8 cellular contexts compared by ENCODE assay signal in genomic region chr7:152489044-152489443, GRCh38.
"Had no signal": no experiment of that assay in that cellular context is flagged by ENCODE, and none has a peak within 500 bp of the region (broad histone marks: within the 10 kb centered on the region; RNA-seq: fewer than 3 reads in every experiment).

No MANE protein-coding gene starts in this region.

- ATAC-seq: HCT116, K562 had no signal

- H3K27ac Mint-ChIP-seq: HFFc6 had no signal

- DNase-seq: GM23248, GOT3, H7, HFFc6, IMR-90 had no signal

- H3K27ac ChIP-seq: GM23248 had no signal

- H3K4me3 Mint-ChIP-seq: HFFc6 had no signal

- H3K4me3 ChIP-seq: GM23248, HAP-1, K562 had no signal

- H3K9me3 Mint-ChIP-seq: HFFc6 had no signal

- H2AFZ ChIP-seq: GM23248 had no signal

- H3K4me1 ChIP-seq: HAP-1 had no signal

- H3K36me3 ChIP-seq: HAP-1 had no signal

- H3K9ac ChIP-seq: GM23248 had no signal

- H3K9me3 ChIP-seq: HAP-1 had no signal
